In the genomic region with DNA sequence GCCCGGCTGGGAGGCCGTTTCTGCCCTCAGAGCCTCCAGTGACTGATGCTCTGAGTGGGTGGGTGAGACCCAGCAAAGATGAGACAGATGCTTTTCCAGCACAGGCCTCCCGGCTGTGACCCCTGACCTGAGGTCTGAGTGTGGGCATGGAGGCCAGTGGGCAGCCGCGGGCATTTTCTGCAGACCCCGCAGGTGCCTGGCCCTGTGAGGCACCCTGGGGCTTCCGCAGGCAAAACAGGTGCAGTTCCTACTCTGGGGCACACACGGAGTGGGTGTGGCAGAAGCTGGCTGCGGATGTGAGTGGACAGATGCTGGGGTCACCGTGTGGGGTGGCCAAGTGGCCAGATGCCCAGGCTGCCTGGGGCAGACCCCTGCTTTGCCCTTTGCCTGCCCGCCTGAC, we compare ENCODE assay signal across 25 cellular contexts. TPM values are rescaled to one million over a fixed set of nuclear protein-coding genes. Genes with fewer than 3 reads are reported as not detected.
"Had no signal": no experiment of that assay in that cellular context is flagged by ENCODE, and none has a peak within 500 bp of the region (broad histone marks: within the 10 kb centered on the region; RNA-seq: fewer than 3 reads in every experiment).

No MANE protein-coding gene starts in this region.

- H3K4me1 Mint-ChIP-seq: activated CD4-positive, alpha-beta T cell treated with anti-CD3 and anti-CD28 coated beads, Interleukin-2, amount 10 ng/mL, durations not matched to agents 24 days and 14 days; activated CD8-positive, alpha-beta memory T cell treated with anti-CD3 and anti-CD28 coated beads, Interleukin-2, amount 10 ng/mL, durations not matched to agents 7 days and 5 days; WTC11 had no signal

- H3K36me3 ChIP-seq: Peyer's patch had no signal

- H3K27ac Mint-ChIP-seq: activated CD4-positive, alpha-beta T cell treated with anti-CD3 and anti-CD28 coated beads, Interleukin-2, amount 10 ng/mL, durations not matched to agents 24 days and 14 days; activated CD8-positive, alpha-beta memory T cell treated with anti-CD3 and anti-CD28 coated beads, Interleukin-2, amount 10 ng/mL, durations not matched to agents 7 days and 5 days; activated naive CD4-positive, alpha-beta T cell treated with anti-CD3 and anti-CD28 coated beads for 36 hours; activated naive CD8-positive, alpha-beta T cell; T-helper 1 cell treated with Interleukin-12 subunit alpha and Interleukin-12 subunit beta and Interleukin-4 antibody, amounts not matched to agents 30 μg/mL and 1 μg/mL, for 36 hours; WTC11 had no signal

- ATAC-seq: activated CD8-positive, alpha-beta memory T cell treated with anti-CD3 and anti-CD28 coated beads, Interleukin-2, amount 10 ng/mL, durations not matched to agents 7 days and 5 days; activated T-cell treated with anti-CD3 and anti-CD28 coated beads, Interleukin-2, amount 50 U/mL, for 4 hours had no signal

- H3K9me3 Mint-ChIP-seq: activated CD4-positive, alpha-beta T cell treated with anti-CD3 and anti-CD28 coated beads, Interleukin-2, amount 10 ng/mL, durations not matched to agents 24 days and 14 days; activated naive CD4-positive, alpha-beta T cell treated with anti-CD3 and anti-CD28 coated beads for 36 hours; activated T-cell treated with anti-CD3 and anti-CD28 coated beads, Interleukin-2, amount 50 U/mL, for 4 hours; T-helper 1 cell treated with Interleukin-12 subunit alpha and Interleukin-12 subunit beta and Interleukin-4 antibody, amounts not matched to agents 30 μg/mL and 1 μg/mL, for 36 hours; WTC11 had no signal

- H3K36me3 Mint-ChIP-seq: activated CD8-positive, alpha-beta memory T cell treated with anti-CD3 and anti-CD28 coated beads, Interleukin-2, amount 10 ng/mL, durations not matched to agents 7 days and 5 days; activated naive CD8-positive, alpha-beta T cell; WTC11 had no signal

- H3K27ac ChIP-seq: KMS-11, Peyer's patch, RWPE1 had no signal

- H3K4me3 Mint-ChIP-seq: activated CD4-positive, alpha-beta T cell treated with anti-CD3 and anti-CD28 coated beads, Interleukin-2, amount 10 ng/mL, durations not matched to agents 24 days and 14 days; activated CD8-positive, alpha-beta memory T cell treated with anti-CD3 and anti-CD28 coated beads, Interleukin-2, amount 10 ng/mL, durations not matched to agents 7 days and 5 days; activated naive CD4-positive, alpha-beta T cell treated with anti-CD3 and anti-CD28 coated beads for 36 hours; activated naive CD8-positive, alpha-beta T cell; activated T-cell treated with anti-CD3 and anti-CD28 coated beads, Interleukin-2, amount 50 U/mL, for 4 hours; T-helper 1 cell treated with Interleukin-12 subunit alpha and Interleukin-12 subunit beta and Interleukin-4 antibody, amounts not matched to agents 30 μg/mL and 1 μg/mL, for 36 hours; WTC11 had no signal

- H3K4me2 ChIP-seq: KMS-11 had no signal

- H3K4me3 ChIP-seq: Peyer's patch had no signal

- DNase-seq: activated CD4-positive, alpha-beta T cell treated with anti-CD3 and anti-CD28 coated beads for 1 hour; activated CD4-positive, alpha-beta T cell treated with anti-CD3 and anti-CD28 coated beads, Interleukin-2, amount 10 ng/mL, durations not matched to agents 24 days and 14 days; activated CD4-positive, alpha-beta T cell treated with anti-CD3 and anti-CD28 coated beads, Interleukin-2, amount 50 U/mL, for 48 hours; activated CD8-positive, alpha-beta memory T cell treated with anti-CD3 and anti-CD28 coated beads, Interleukin-2, amount 10 ng/mL, durations not matched to agents 7 days and 5 days; activated effector memory CD4-positive, alpha-beta T cell treated with anti-CD3 and anti-CD28 coated beads, Interleukin-2, amount 50 U/mL, for 16 hours; activated naive CD4-positive, alpha-beta T cell treated with anti-CD3 and anti-CD28 coated beads for 36 hours; activated T-cell treated with anti-CD3 and anti-CD28 coated beads, Interleukin-2, amount 50 U/mL, for 4 hours; caudate nucleus; NCI-H1092; NCI-H1417; NCI-H2029; NCI-H345; NCI-H510A; NCI-H526 treated with DMSO at 0.1 percent for 48 hours; NCI-H82; NK-92 treated with Interleukin-12 subunit alpha and Interleukin-12 subunit beta, amount 100 ng/mL, for 24 hours; Peyer's patch; SHP77 treated with DMSO at 0.1 percent for 48 hours had no signal

- H3K9ac ChIP-seq: KMS-11 had no signal

- H3K27me3 ChIP-seq: Peyer's patch had no signal

- H3K9me3 ChIP-seq: Peyer's patch had no signal

RNA-seq across cellular contexts. Expression of gene HTRA3, which starts 14.8 kb away (rescaled TPM):
- total RNA-seq: activated CD4-positive, alpha-beta T cell treated with anti-CD3 and anti-CD28 coated beads, Interleukin-2, amount 10 ng/mL, durations not matched to agents 24 days and 14 days; activated CD8-positive, alpha-beta memory T cell treated with anti-CD3 and anti-CD28 coated beads, Interleukin-2, amount 10 ng/mL, durations not matched to agents 7 days and 5 days; activated naive CD4-positive, alpha-beta T cell treated with anti-CD3 and anti-CD28 coated beads for 36 hours; activated T-cell treated with anti-CD3 and anti-CD28 coated beads, Interleukin-2, amount 50 U/mL, for 4 hours; MCF 10A; SK-MEL-5 had no signal
